ENCODE assay signal across 8 cellular contexts in the genomic region with DNA sequence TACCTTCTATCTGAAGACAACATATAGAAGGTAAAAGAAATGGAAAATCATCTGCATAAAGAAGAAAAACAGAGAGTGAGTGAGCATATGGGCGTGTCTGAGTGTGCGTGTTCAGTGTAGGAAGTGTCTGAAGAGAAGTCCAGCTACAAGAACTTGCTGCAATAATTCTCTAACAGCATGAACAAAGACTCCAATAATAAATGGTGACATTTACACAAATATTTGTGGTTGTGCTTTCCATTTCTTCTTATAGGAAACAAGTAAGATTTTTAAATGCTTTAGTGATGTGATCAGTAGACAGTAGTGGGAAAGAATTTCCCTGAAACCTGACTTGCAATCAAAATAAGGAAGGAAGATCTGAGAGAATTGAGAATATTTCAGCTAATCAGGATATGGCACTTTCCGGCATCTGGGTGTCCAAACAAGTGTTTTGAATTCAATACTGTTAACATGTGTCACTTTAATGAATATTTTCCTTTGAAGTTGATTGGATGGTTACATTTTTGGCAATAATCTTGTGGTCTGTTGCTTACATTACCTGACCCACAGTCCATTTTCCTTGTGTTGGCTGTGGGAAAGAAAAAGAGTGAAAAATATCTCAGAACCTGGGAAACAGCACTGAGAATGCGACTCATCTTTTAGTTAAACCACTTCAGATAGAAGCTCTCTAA.
DNase-seq lines count a peak whose midpoint lies in the region; ATAC-seq and TF ChIP-seq lines count a peak whose summit lies in the region.

No MANE protein-coding gene starts in this region.

- CTCF ChIA-PET in AG04449 (lab: Yijun Ruan, JAX) = interaction anchor here (1.3 to 2.6 kb wide), 2 partner anchors 17 to 23 kb away, joined by 4 to 9 read pairs; no protein-coding TSS in a partner anchor

- H3K4me3 Mint-ChIP-seq in glutamatergic neuron (ENCODE audit: unreplicated experiment) = no peak overlapping the region

- H3K27ac Mint-ChIP-seq in glutamatergic neuron (ENCODE audit: unreplicated experiment) = no peak overlapping the region

- H3K9ac ChIP-seq in muscle layer of colon (ENCODE audit: low read length) = peak overlapping the region; percentile 2

- ATAC-seq in GM18858 (IDR thresholded peaks at IDR 0.05; ENCODE audit: unreplicated experiment) = no peak

- no peaks in the 10 kb centered on the region for H3K36me3 Mint-ChIP-seq in glutamatergic neuron (ENCODE audit: unreplicated experiment)

- H3K4me3 ChIP-seq in AG04449 (ENCODE audit: low read depth, low read length) = peak overlapping the region; percentile 45
- peak overlapping the region; percentile 40 to 41 for H3K4me3 ChIP-seq in muscle layer of colon (ENCODE audit: low read depth in 1 of 2, low read length in 2 of 2)

- no peaks in the 10 kb centered on the region for H3K36me3 ChIP-seq in muscle layer of colon (ENCODE audit: insufficient read depth, low read length)

- peak; percentile 83 for DNase-seq in AG04449 (ENCODE audit: low read depth, low spot score)
- peak; percentile 36 for DNase-seq in MV-4-11 (lab: John Stamatoyannopoulos, UW)
- peak; percentile 67 to 77 for DNase-seq in dermis microvascular lymphatic vessel endothelial cell (ENCODE audit: low read depth in 2 of 2)
- DNase-seq in HuH-7 (ENCODE audit: low spot score) = no peak
- no peak for DNase-seq in NAMALWA (ENCODE audit: low spot score)
- DNase-seq in glutamatergic neuron = no peak

- H3K9me3 Mint-ChIP-seq in glutamatergic neuron (ENCODE audit: unreplicated experiment) = peaks cover 2% of the 10 kb centered on the region

- peaks cover 15% of the 10 kb centered on the region for H3K4me1 ChIP-seq in muscle layer of colon (ENCODE audit: insufficient read depth, low read length)

- no peaks in the 10 kb centered on the region for H3K27me3 Mint-ChIP-seq in glutamatergic neuron (ENCODE audit: unreplicated experiment)

- POLR2A ChIA-PET in AG04449 (lab: Yijun Ruan, JAX) = interaction anchor here (0.6 to 3.3 kb wide), 5 partner anchors 18 to 207 kb away, joined by 3 to 18 read pairs (median 4); partner anchors contain the start of gene TGFB2

- peak overlapping the region; percentile 57 for H3K27ac ChIP-seq in muscle layer of colon (ENCODE audit: low read depth, low read length)

- peaks cover 3% of the 10 kb centered on the region for H3K4me1 Mint-ChIP-seq in glutamatergic neuron (ENCODE audit: low read depth, unreplicated experiment)

- no peaks in the 10 kb centered on the region for H3K27me3 ChIP-seq in muscle layer of colon (ENCODE audit: control insufficient read depth in 1 of 2, insufficient read depth in 2 of 2, low read length in 2 of 2)

- H3K9me3 ChIP-seq in muscle layer of colon (ENCODE audit: low read length) = no peaks in the 10 kb centered on the region

- TF ChIP-seq CTCF in AG04449 (IDR thresholded peaks at IDR 0.05; ENCODE audit: insufficient read depth, low read length, missing control alignments) (no peak), glutamatergic neuron (IDR thresholded peaks at IDR 0.05; ENCODE audit: partially characterized antibody, unreplicated experiment) (no peak)

Comparison
In these comparisons a context has a peak if more than half of its experiments do, and no peak if none do; other contexts are left out.
1. DNase-seq: peak in AG04449 (single experiment), MV-4-11 (single experiment) and dermis microvascular lymphatic vessel endothelial cell (2 of 2); none in HuH-7 (single experiment), NAMALWA (single experiment) and glutamatergic neuron (single experiment).